17 cellular contexts compared by ENCODE assay signal in the genomic region with DNA sequence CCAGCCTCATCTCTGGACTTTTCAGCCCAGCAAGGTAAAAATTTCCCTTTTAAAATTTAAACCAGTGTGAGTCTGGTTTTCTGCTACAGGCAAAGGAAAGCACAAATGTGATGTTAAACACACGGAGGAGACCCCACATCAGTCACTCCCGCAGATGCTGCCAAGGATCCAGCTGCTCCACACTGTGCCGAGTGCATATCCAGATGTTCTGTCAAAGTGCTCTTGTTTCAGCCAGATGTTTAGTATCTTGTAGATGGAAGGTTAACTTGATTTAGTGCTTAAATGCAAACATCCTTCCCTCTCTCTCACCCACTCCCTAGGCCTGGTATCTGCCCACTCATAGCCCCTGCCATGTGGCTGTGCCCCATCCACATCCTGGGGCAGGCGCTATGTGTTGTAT. TPM values are rescaled to one million over a fixed set of nuclear protein-coding genes. Genes with fewer than 3 reads are reported as not detected.
DNase-seq lines count a peak whose midpoint lies in the region; ATAC-seq and TF ChIP-seq lines count a peak whose summit lies in the region.
"Had no signal": no experiment of that assay in that cellular context is flagged by ENCODE, and none has a peak within 500 bp of the region (broad histone marks: within the 10 kb centered on the region; RNA-seq: fewer than 3 reads in every experiment).

No MANE protein-coding gene starts in this region.

- H3K4me3 ChIP-seq in heart left ventricle (no peak overlapping the region), gastrocnemius medialis (no peak overlapping the region), aorta (ENCODE audit: low read length in 2 of 2) (no peak overlapping the region)

- H3K27ac ChIP-seq in heart left ventricle: peak overlapping the region in 9 of 12 donors; percentile 31 to 69 (median 56)
- peak overlapping the region; percentile 94 to 98 (median 97) for H3K27ac ChIP-seq in gastrocnemius medialis
- H3K27ac ChIP-seq in aorta (ENCODE audit: low read depth in 1 of 2, low read length in 2 of 2): peak overlapping the region; percentile 47 to 71

- WGBS in heart left ventricle, 4 donors: 72 to 82% (median 75%) methylated on average over 4 of the region's 4 CpGs
- WGBS in aorta, 2 donors: 41 to 42% methylated on average over 4 of the region's 4 CpGs

- TF ChIP-seq POLR2A in heart left ventricle (IDR thresholded peaks at IDR 0.05) (no peak), gastrocnemius medialis (IDR thresholded peaks at IDR 0.05) (no peak)

- H3K36me3 ChIP-seq in heart left ventricle (no peaks in the 10 kb centered on the region), gastrocnemius medialis (no peaks in the 10 kb centered on the region), aorta (ENCODE audit: control insufficient read depth in 1 of 2, insufficient read depth in 2 of 2, low read length in 1 of 2) (no peaks in the 10 kb centered on the region)

- H3K27me3 ChIP-seq in heart left ventricle: no peaks in the 10 kb centered on the region
- H3K27me3 ChIP-seq in gastrocnemius medialis: no peaks in the 10 kb centered on the region
- no peaks in the 10 kb centered on the region for H3K27me3 ChIP-seq in aorta (ENCODE audit: control insufficient read depth in 1 of 2, insufficient read depth in 2 of 2, low read length in 1 of 2)

- intact Hi-C loops in heart left ventricle (cut with DNase I) (loop anchor here in 2 of 10 donors (5.0 to 10.0 kb wide), 2 partner anchors 34 to 337 kb away; no protein-coding TSS in a partner anchor), Right ventricle myocardium inferior (cut with DNase I) (no loop called here), left ventricle myocardium superior (cut with micrococcal nuclease) (no loop called here), gastrocnemius medialis (cut with DNase I; ENCODE audit: low total_unique reads) (no loop called here), aorta (cut with DNase I) (loop anchor here in 1 of 2 donors (10.0 kb wide), 1 partner anchor 257 kb away; no protein-coding TSS in a partner anchor)

- H3K4me1 ChIP-seq in heart left ventricle (peaks cover under 1 to 68% (median 38%) of the 10 kb centered on the region in 12 donors), gastrocnemius medialis (peaks cover 78 to 81% of the 10 kb centered on the region in 2 donors), aorta (ENCODE audit: control insufficient read depth in 1 of 2, insufficient read depth in 2 of 2, low read length in 2 of 2) (peaks cover 0 to 7% of the 10 kb centered on the region in 2 donors)

- ATAC-seq in heart left ventricle (no peak), Right ventricle myocardium inferior (no peak), left ventricle myocardium superior (peak; percentile 6), gastrocnemius medialis (no peak), aorta (ENCODE audit: low FRiP score) (no peak), HG02623 (IDR thresholded peaks at IDR 0.05; ENCODE audit: unreplicated experiment) (no peak), HG03469 (IDR thresholded peaks at IDR 0.05; ENCODE audit: unreplicated experiment) (no peak), HG03025 (IDR thresholded peaks at IDR 0.05; ENCODE audit: low FRiP score, unreplicated experiment) (no peak)

- no peak for TF ChIP-seq CTCF in heart left ventricle (IDR thresholded peaks at IDR 0.05)
- no peak for TF ChIP-seq CTCF in gastrocnemius medialis (IDR thresholded peaks at IDR 0.05 in 4 of 5, conservative IDR thresholded peaks at IDR 0.05 in 1 of 5)

- in situ Hi-C loops in gastrocnemius medialis (cut with MboI; ENCODE audit: low sequenced_read_pairs in 4 of 4): no loop called here

- H3K9me3 ChIP-seq in heart left ventricle (no peaks in the 10 kb centered on the region), gastrocnemius medialis (no peaks in the 10 kb centered on the region), aorta (ENCODE audit: control insufficient read depth, low read length) (no peaks in the 10 kb centered on the region)

- DNase-seq in heart left ventricle (no peak), Right ventricle myocardium inferior (ENCODE audit: missing footprints) (no peak), left ventricle myocardium superior (peak; percentile 65), gastrocnemius medialis (no peak), aorta (no peak)
- DNase-seq: activated CD4-positive, alpha-beta T cell treated with anti-CD3 and anti-CD28 coated beads, Interleukin-2, amount 50 U/mL, for 4 hours; activated naive CD8-positive, alpha-beta T cell treated with anti-CD3 and anti-CD28 coated beads for 36 hours; activated T-cell treated with anti-CD3 and anti-CD28 coated beads, Interleukin-2, amount 50 U/mL, for 24 hours; CD4-positive, alpha-beta T cell; DND-41; NCI-H1694 treated with DMSO at 0.1 percent for 48 hours; NCI-H526; occipital lobe had no signal

RNA-seq across cellular contexts. Expression of a gene that starts 15.8 kb away (rescaled TPM):
- 100 to 1,000 TPM in 1 of 9 donors, 10 to 100 TPM in 8; 11.8 to 103 (median 18.5) TPM for total RNA-seq in heart left ventricle
- 10 to 100 TPM; 22.9 to 37.9 TPM for polyA plus RNA-seq in heart left ventricle
- total RNA-seq in Right ventricle myocardium inferior: 29.1 TPM
- 29.6 TPM for total RNA-seq in left ventricle myocardium superior
- total RNA-seq in gastrocnemius medialis: 100 to 1,000 TPM; 122 to 266 (median 150) TPM
- total RNA-seq in aorta: 10 to 100 TPM; 56.7 to 68.5 TPM
- polyA plus RNA-seq in aorta: 10 to 100 TPM; 51.5 to 78.8 TPM
- total RNA-seq: activated naive CD8-positive, alpha-beta T cell treated with anti-CD3 and anti-CD28 coated beads for 36 hours; CD4-positive, alpha-beta T cell had no signal

RNA-seq across cellular contexts. Expression of a gene that starts 43.8 kb away (rescaled TPM):
- total RNA-seq in heart left ventricle (10 to 100 TPM in 1 of 9 donors, 1 to 10 TPM in 4, under 1 TPM in 2, not detected in 2; 0.29 to 47.1 (median 2.1) TPM), Right ventricle myocardium inferior (3.4 TPM), left ventricle myocardium superior (2.3 TPM), gastrocnemius medialis (10 to 100 TPM in 2 of 4 donors, 1 to 10 TPM in 2; 3.6 to 36.1 (median 12.0) TPM), aorta (1 to 10 TPM; 2.1 to 8.0 TPM)
- polyA plus RNA-seq in heart left ventricle (1 to 10 TPM; 1.3 to 2.3 TPM), aorta (under 1 TPM in 1 of 2 donors, not detected in 1; 0.43 TPM)
- total RNA-seq: A673, occipital lobe had no signal
